Comparison of ENCODE assay signal across 17 cellular contexts in the genomic region with DNA sequence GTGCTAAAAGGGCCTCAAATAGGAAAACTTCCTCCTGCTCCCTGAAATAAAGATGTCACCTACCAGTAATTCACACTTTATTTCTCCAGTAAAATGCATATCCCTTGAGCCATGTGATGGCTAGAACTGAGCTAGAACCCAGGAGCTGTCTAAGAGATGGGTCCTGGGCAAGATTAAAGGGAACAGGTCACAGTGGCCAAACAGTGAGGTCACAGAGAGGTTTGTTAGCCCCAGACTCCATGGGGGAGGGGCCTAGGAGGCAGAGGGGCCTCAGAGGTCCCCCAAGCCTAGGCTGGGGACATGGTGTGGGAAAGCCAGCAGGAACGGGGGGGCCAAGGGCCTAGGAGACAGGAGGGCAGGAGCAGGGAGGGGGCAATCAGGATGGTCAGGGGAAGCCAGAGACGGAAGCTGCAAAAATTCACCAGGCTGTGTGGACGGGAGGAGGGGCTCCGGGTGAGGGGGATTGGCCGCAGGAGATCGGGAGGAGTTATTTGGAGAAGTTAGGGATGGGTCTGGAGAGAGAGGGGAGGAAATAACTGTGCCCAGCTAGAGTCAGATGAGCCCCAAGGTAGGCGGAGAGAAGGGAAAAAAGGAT. TPM values are rescaled to one million over a fixed set of nuclear protein-coding genes. Genes with fewer than 3 reads are reported as not detected.
DNase-seq lines count a peak whose midpoint lies in the region; TF ChIP-seq lines count a peak whose summit lies in the region.
"Had no signal": no experiment of that assay in that cellular context is flagged by ENCODE, and none has a peak within 500 bp of the region (broad histone marks: within the 10 kb centered on the region; RNA-seq: fewer than 3 reads in every experiment).

No MANE protein-coding gene starts in this region.

- peak overlapping the region; percentile 18 for H3K4me3 Mint-ChIP-seq in endodermal cell
- H3K4me3 Mint-ChIP-seq: activated naive CD8-positive, alpha-beta T cell treated with anti-CD3 and anti-CD28 coated beads for 36 hours; activated T-cell treated with anti-CD3 and anti-CD28 coated beads, Interleukin-2, amount 50 U/mL, for 24 hours; stimulated activated memory B cell treated with anti-CD40 and anti-IgM and Interleukin-4, amounts not matched to agents 10 μg/mL and 1 μg/mL and 100 μg/mL, for 72 hours had no signal

- peak overlapping the region; percentile 19 for H2BK15ac ChIP-seq in neuronal stem cell (ENCODE audit: low read length)

- H2BK120ac ChIP-seq in neuronal stem cell (ENCODE audit: low read depth, low read length) = no peak overlapping the region

- peaks cover 20% of the 10 kb centered on the region for H3K27me3 Mint-ChIP-seq in endodermal cell (ENCODE audit: insufficient read depth)
- H3K27me3 Mint-ChIP-seq: activated T-cell treated with anti-CD3 and anti-CD28 coated beads, Interleukin-2, amount 50 U/mL, for 24 hours had no signal

- DNase-seq in endodermal cell (peak; percentile 73), neuronal stem cell (ENCODE audit: low spot score) (no peak), NCI-H2196 (lab: John Stamatoyannopoulos, UW; ENCODE audit: unreplicated experiment) (no peak), NAMALWA (ENCODE audit: low spot score) (no peak)
- DNase-seq: activated CD4-positive, alpha-beta T cell treated with anti-CD3 and anti-CD28 coated beads, Interleukin-2, amount 50 U/mL, for 48 hours; activated naive CD8-positive, alpha-beta T cell treated with anti-CD3 and anti-CD28 coated beads for 36 hours; activated T-cell treated with anti-CD3 and anti-CD28 coated beads, Interleukin-2, amount 50 U/mL, for 24 hours; dorsolateral prefrontal cortex; esophagus squamous epithelium; NCI-H2171 treated with DMSO at 0.1 percent for 48 hours had no signal

- H3K79me1 ChIP-seq in neuronal stem cell (ENCODE audit: low read depth, low read length) = peaks cover 3% of the 10 kb centered on the region

- H3K27me3 ChIP-seq in HUES6 (ENCODE audit: control insufficient read depth, insufficient read depth, low read length) (no peaks in the 10 kb centered on the region), endodermal cell (ENCODE audit: control insufficient read depth, insufficient read depth, low read length, poor library complexity, severe bottlenecking) (no peaks in the 10 kb centered on the region), neuronal stem cell (ENCODE audit: control insufficient read depth in 3 of 3, insufficient read depth in 3 of 3, low read depth in 1 of 3, low read length in 3 of 3) (no peaks in the 10 kb centered on the region)
- H3K27me3 ChIP-seq: dorsolateral prefrontal cortex, tibial nerve had no signal

- peaks cover 26% of the 10 kb centered on the region for H3K4me1 Mint-ChIP-seq in endodermal cell

- no peak overlapping the region for H2BK12ac ChIP-seq in neuronal stem cell (ENCODE audit: low read length)

- no peaks in the 10 kb centered on the region for H3K9me3 Mint-ChIP-seq in endodermal cell
- H3K9me3 Mint-ChIP-seq: activated naive CD8-positive, alpha-beta T cell treated with anti-CD3 and anti-CD28 coated beads for 36 hours; activated T-cell treated with anti-CD3 and anti-CD28 coated beads, Interleukin-2, amount 50 U/mL, for 24 hours; stimulated activated memory B cell treated with anti-CD40 and anti-IgM and Interleukin-4, amounts not matched to agents 10 μg/mL and 1 μg/mL and 100 μg/mL, for 72 hours had no signal

- H3K27ac Mint-ChIP-seq in endodermal cell = no peak overlapping the region
- H3K27ac Mint-ChIP-seq: activated naive CD8-positive, alpha-beta T cell treated with anti-CD3 and anti-CD28 coated beads for 36 hours; activated T-cell treated with anti-CD3 and anti-CD28 coated beads, Interleukin-2, amount 50 U/mL, for 24 hours; B cell; stimulated activated memory B cell treated with anti-CD40 and anti-IgM and Interleukin-4, amounts not matched to agents 10 μg/mL and 1 μg/mL and 100 μg/mL, for 72 hours had no signal

- no peak overlapping the region for H3K9ac ChIP-seq in HUES6 (ENCODE audit: low read length)
- H3K9ac ChIP-seq in endodermal cell (ENCODE audit: extremely low read depth, low read length, poor library complexity, severe bottlenecking) = no peak overlapping the region
- H3K9ac ChIP-seq in neuronal stem cell (ENCODE audit: low read depth, low read length, poor library complexity) = peak overlapping the region; percentile 38
- H3K9ac ChIP-seq: KMS-11, parathyroid adenoma had no signal

- no peaks in the 10 kb centered on the region for H3K36me3 Mint-ChIP-seq in endodermal cell (ENCODE audit: low read depth)
- H3K36me3 Mint-ChIP-seq: activated naive CD8-positive, alpha-beta T cell treated with anti-CD3 and anti-CD28 coated beads for 36 hours; stimulated activated memory B cell treated with anti-CD40 and anti-IgM and Interleukin-4, amounts not matched to agents 10 μg/mL and 1 μg/mL and 100 μg/mL, for 72 hours had no signal

- no peak overlapping the region for H3K4me2 ChIP-seq in neuronal stem cell (ENCODE audit: insufficient read depth, low read length, poor library complexity, severe bottlenecking)
- H3K4me2 ChIP-seq: KMS-11 had no signal

- H2BK5ac ChIP-seq in neuronal stem cell (ENCODE audit: low read length) = peak overlapping the region; percentile 4

- H4K91ac ChIP-seq in neuronal stem cell (ENCODE audit: low read depth, low read length, poor library complexity) = no peak overlapping the region

- no peak for TF ChIP-seq CTCF in endodermal cell (conservative IDR thresholded peaks at IDR 0.05)

- H4K8ac ChIP-seq in neuronal stem cell (ENCODE audit: low read depth, low read length) = no peak overlapping the region

- peak overlapping the region; percentile 56 for H2AFZ ChIP-seq in neuronal stem cell (ENCODE audit: low read length)
- H2AFZ ChIP-seq: parathyroid adenoma had no signal

- H3K4me3 ChIP-seq in HUES6 (ENCODE audit: low read depth, low read length) = peak overlapping the region; percentile 21; the same call in 1 of the 2 replicates
- no peak overlapping the region for H3K4me3 ChIP-seq in endodermal cell (ENCODE audit: low read length)
- H3K4me3 ChIP-seq in neuronal stem cell (ENCODE audit: low read length in 2 of 2) = no peak overlapping the region

- H2AK5ac ChIP-seq in neuronal stem cell (ENCODE audit: low read depth, low read length) = no peak overlapping the region

- no peak overlapping the region for H3K23ac ChIP-seq in neuronal stem cell (ENCODE audit: low read depth, low read length, poor library complexity)

- H3K18ac ChIP-seq in neuronal stem cell (ENCODE audit: low read length) = peak overlapping the region; percentile 80

- WGBS in endodermal cell (ENCODE audit: insufficient coverage in 1 of 2, insufficient read length in 1 of 2), 2 experiments = 46 to 50% methylated on average over 7 of the region's 7 CpGs
- no CpG with 5 or more reads among the region's 7 CpGs for WGBS in neuronal stem cell (ENCODE audit: extremely low coverage in 2 of 2, insufficient read length in 2 of 2, insufficient replicate concordance in 1 of 2), 2 donors

- H3K4ac ChIP-seq in neuronal stem cell (ENCODE audit: low read length) = no peak overlapping the region

- H3K4me1 ChIP-seq in HUES6 (ENCODE audit: control insufficient read depth, insufficient read depth, low read length) (peaks cover 23% of the 10 kb centered on the region), endodermal cell (ENCODE audit: control insufficient read depth, insufficient read depth, low read length) (peaks cover 4% of the 10 kb centered on the region), neuronal stem cell (ENCODE audit: control insufficient read depth in 2 of 2, insufficient read depth in 1 of 2, low read depth in 1 of 2, low read length in 2 of 2) (peaks cover 13 to 26% of the 10 kb centered on the region in 2 donors)

- H3K9me3 ChIP-seq in HUES6 (ENCODE audit: control insufficient read depth, insufficient read depth, low read depth, low read length) (no peaks in the 10 kb centered on the region), endodermal cell (ENCODE audit: control insufficient read depth, low read length) (no peaks in the 10 kb centered on the region), neuronal stem cell (replicated peaks in 1 of 2; ENCODE audit: control insufficient read depth in 2 of 2, insufficient read depth in 1 of 2, low read depth in 1 of 2, low read length in 2 of 2) (no peaks in the 10 kb centered on the region)
- H3K9me3 ChIP-seq: esophagus squamous epithelium, tibial nerve had no signal

- H3K14ac ChIP-seq in neuronal stem cell (ENCODE audit: low read length) = no peak overlapping the region

- H3K27ac ChIP-seq in HUES6 (ENCODE audit: low read depth, low read length) (no peak overlapping the region), endodermal cell (ENCODE audit: low read depth, low read length) (no peak overlapping the region), neuronal stem cell (replicated peaks; ENCODE audit: low read length) (no peak overlapping the region)
- H3K27ac ChIP-seq: dorsolateral prefrontal cortex, HL-60, KMS-11, parathyroid adenoma had no signal

- H3K36me3 ChIP-seq in HUES6 (ENCODE audit: control insufficient read depth, insufficient read depth, low read length) (no peaks in the 10 kb centered on the region), endodermal cell (ENCODE audit: control insufficient read depth, insufficient read depth, low read length) (no peaks in the 10 kb centered on the region), neuronal stem cell (replicated peaks in 1 of 2; ENCODE audit: control insufficient read depth in 2 of 2, insufficient read depth in 2 of 2, low read length in 2 of 2) (no peaks in the 10 kb centered on the region)
- H3K36me3 ChIP-seq: esophagus squamous epithelium, tibial nerve had no signal

RNA-seq across cellular contexts. Expression of a gene that starts 3.3 kb away (rescaled TPM):
- 1 to 10 TPM; 1.3 to 3.0 TPM for total RNA-seq in endodermal cell
- polyA plus RNA-seq in endodermal cell (2013, experiment 1 of 2) = 2.4 TPM
- 1.4 TPM for polyA plus RNA-seq in endodermal cell (2013, experiment 2 of 2)
- polyA plus RNA-seq in neuronal stem cell (2013, experiment 1 of 2) = 1.2 TPM
- 1.1 TPM for polyA plus RNA-seq in neuronal stem cell (2013, experiment 2 of 2)

RNA-seq across cellular contexts. Expression of a gene that starts 3.5 kb away (rescaled TPM):
- 10 to 100 TPM; 49.4 to 56.0 TPM for total RNA-seq in endodermal cell
- 50.6 TPM for polyA plus RNA-seq in endodermal cell (2013, experiment 1 of 2)
- 40.0 TPM for polyA plus RNA-seq in endodermal cell (2013, experiment 2 of 2)
- 30.1 TPM for polyA plus RNA-seq in neuronal stem cell (2013, experiment 1 of 2)
- 28.3 TPM for polyA plus RNA-seq in neuronal stem cell (2013, experiment 2 of 2)

RNA-seq across cellular contexts. Expression of a gene that starts 12.7 kb away (rescaled TPM):
- 10 to 100 TPM; 17.5 to 37.7 TPM for total RNA-seq in endodermal cell
- polyA plus RNA-seq in endodermal cell (2013, experiment 1 of 2) = 47.4 TPM
- 40.5 TPM for polyA plus RNA-seq in endodermal cell (2013, experiment 2 of 2)
- 24.7 TPM for polyA plus RNA-seq in neuronal stem cell (2013, experiment 1 of 2)
- polyA plus RNA-seq in neuronal stem cell (2013, experiment 2 of 2) = 24.4 TPM

RNA-seq across cellular contexts. Expression of a gene that starts 15.7 kb away (rescaled TPM):
- 1 to 10 TPM; 5.8 to 6.3 TPM for total RNA-seq in endodermal cell
- 5.6 TPM for polyA plus RNA-seq in endodermal cell (2013, experiment 1 of 2)
- 4.6 TPM for polyA plus RNA-seq in endodermal cell (2013, experiment 2 of 2)
- 4.0 TPM for polyA plus RNA-seq in neuronal stem cell (2013, experiment 1 of 2)
- 3.4 TPM for polyA plus RNA-seq in neuronal stem cell (2013, experiment 2 of 2)

RNA-seq across cellular contexts. Expression of a gene that starts 22.9 kb away (rescaled TPM):
- 10 to 100 TPM; 19.8 to 25.5 TPM for total RNA-seq in endodermal cell
- 33.1 TPM for polyA plus RNA-seq in endodermal cell (2013, experiment 1 of 2)
- polyA plus RNA-seq in endodermal cell (2013, experiment 2 of 2) = 32.4 TPM
- 24.3 TPM for polyA plus RNA-seq in neuronal stem cell (2013, experiment 1 of 2)
- 22.7 TPM for polyA plus RNA-seq in neuronal stem cell (2013, experiment 2 of 2)
